19 cellular contexts compared by ENCODE assay signal in genomic region chr11:85620243-85620642, GRCh38. TPM values are rescaled to one million over a fixed set of nuclear protein-coding genes. Genes with fewer than 3 reads are reported as not detected.
A peak's percentile ranks its signal among the peaks of the same experiment; 100 is the strongest.
DNase-seq lines count a peak whose midpoint lies in the region; ATAC-seq and TF ChIP-seq lines count a peak whose summit lies in the region.
"Had no signal": no experiment of that assay in that cellular context is flagged by ENCODE, and none has a peak within 500 bp of the region (broad histone marks: within the 10 kb centered on the region; RNA-seq: fewer than 3 reads in every experiment).

No MANE protein-coding gene starts in this region.

- 58 to 71% (median 66%) methylated on average over 3 of the region's 3 CpGs for whole genome bisulfite sequencing in heart left ventricle, 4 donors

- H3K9me3 ChIP-seq in lower lobe of right lung, result no peaks in the 10 kb centered on the region
- H3K9me3 ChIP-seq in upper lobe of right lung, result no peaks in the 10 kb centered on the region
- H3K9me3 ChIP-seq in heart left ventricle, result no peaks in the 10 kb centered on the region
- H3K9me3 ChIP-seq: A549, Caco-2, HAP-1 had no signal

- TF ChIP-seq POLR2A in heart left ventricle (IDR thresholded peaks at IDR 0.05), result no peak

- POLR2A ChIA-PET in activated CD4-positive, alpha-beta T cell treated with anti-CD3 and anti-CD28 coated beads for 36 hours (lab: Charles Lee), result no interaction called here

- H3K9me3 Mint-ChIP-seq in activated CD4-positive, alpha-beta T cell treated with anti-CD3 and anti-CD28 coated beads for 36 hours (ENCODE audit: low read depth), result no peaks in the 10 kb centered on the region
- no peaks in the 10 kb centered on the region for H3K9me3 Mint-ChIP-seq in activated T-helper 17 cell treated with anti-CD3 and anti-CD28 coated beads, Interleukin-2, amount 50 U/mL, for 72 hours
- H3K9me3 Mint-ChIP-seq: CD4-positive, alpha-beta T cell had no signal

- peak; percentile 26 for ATAC-seq in activated CD4-positive, alpha-beta T cell treated with anti-CD3 and anti-CD28 coated beads for 36 hours
- ATAC-seq in activated T-helper 17 cell treated with anti-CD3 and anti-CD28 coated beads, Interleukin-2, amount 50 U/mL, for 72 hours (replicated peaks), result peak; percentile 49
- ATAC-seq in lower lobe of right lung (peak in 1 of 2 donors; percentile 86), upper lobe of right lung (peak; percentile 69), HG03135 (IDR thresholded peaks at IDR 0.05; ENCODE audit: unreplicated experiment) (no peak), heart left ventricle (no peak)
- ATAC-seq: A549 had no signal

- H3K4me3 ChIP-seq in lower lobe of right lung, result no peak overlapping the region
- H3K4me3 ChIP-seq in upper lobe of right lung, result no peak overlapping the region
- H3K4me3 ChIP-seq in heart left ventricle, result no peak overlapping the region
- H3K4me3 ChIP-seq: A549, HAP-1 had no signal

- H3K4me3 Mint-ChIP-seq in activated CD4-positive, alpha-beta T cell treated with anti-CD3 and anti-CD28 coated beads for 36 hours, result no peak overlapping the region
- H3K4me3 Mint-ChIP-seq in activated T-helper 17 cell treated with anti-CD3 and anti-CD28 coated beads, Interleukin-2, amount 50 U/mL, for 72 hours, result no peak overlapping the region
- H3K4me3 Mint-ChIP-seq: CD4-positive, alpha-beta T cell had no signal

- CTCF ChIA-PET in activated CD4-positive, alpha-beta T cell treated with anti-CD3 and anti-CD28 coated beads for 36 hours (lab: Charles Lee), result interaction anchor here (0.7 to 0.9 kb wide), 2 partner anchors 31 to 47 kb away, joined by 3 read pairs; no protein-coding TSS in a partner anchor

- no peaks in the 10 kb centered on the region for H3K4me1 ChIP-seq in lower lobe of right lung
- H3K4me1 ChIP-seq in upper lobe of right lung, result no peaks in the 10 kb centered on the region
- H3K4me1 ChIP-seq in heart left ventricle, result peaks cover 0 to 6% (median 0%) of the 10 kb centered on the region in 12 donors
- H3K4me1 ChIP-seq: A549 had no signal

- intact Hi-C loops in activated CD4-positive, alpha-beta T cell treated with anti-CD3 and anti-CD28 coated beads for 36 hours (cut with DNase I, micrococcal nuclease), result loop anchor here (10.0 kb wide), 2 partner anchors 685 to 1185 kb away; partner anchors contain the start of genes HIKESHI (in 1 of the 2) and PRSS23 (in 1 of the 2)
- intact Hi-C loops in lower lobe of right lung (cut with DNase I), result no loop called here
- intact Hi-C loops in upper lobe of right lung (cut with DNase I), result no loop called here
- intact Hi-C loops in heart left ventricle (cut with DNase I), result no loop called here

- H3K27ac Mint-ChIP-seq in activated CD4-positive, alpha-beta T cell treated with anti-CD3 and anti-CD28 coated beads for 36 hours, result no peak overlapping the region
- no peak overlapping the region for H3K27ac Mint-ChIP-seq in activated T-helper 17 cell treated with anti-CD3 and anti-CD28 coated beads, Interleukin-2, amount 50 U/mL, for 72 hours
- H3K27ac Mint-ChIP-seq: CD4-positive, alpha-beta T cell had no signal

- peaks cover 3% of the 10 kb centered on the region for H3K27me3 Mint-ChIP-seq in activated CD4-positive, alpha-beta T cell treated with anti-CD3 and anti-CD28 coated beads for 36 hours
- no peaks in the 10 kb centered on the region for H3K27me3 Mint-ChIP-seq in activated T-helper 17 cell treated with anti-CD3 and anti-CD28 coated beads, Interleukin-2, amount 50 U/mL, for 72 hours
- H3K27me3 Mint-ChIP-seq: CD4-positive, alpha-beta T cell had no signal

- no peak for DNase-seq in activated CD4-positive, alpha-beta T cell treated with anti-CD3 and anti-CD28 coated beads for 36 hours
- DNase-seq in activated CD4-positive, alpha-beta T cell treated with anti-CD3 and anti-CD28 coated beads, Interleukin-2, amount 50 U/mL, for 4 hours, result no peak
- no peak for DNase-seq in lower lobe of right lung
- DNase-seq in upper lobe of right lung, result no peak
- no peak for DNase-seq in NCI-H510A treated with DMSO at 0.1 percent for 48 hours (lab: John Stamatoyannopoulos, UW)
- no peak for DNase-seq in heart left ventricle
- DNase-seq: AML-193; Caco-2; CD4-positive, alpha-beta T cell; DMS79 treated with DMSO at 0.1 percent for 48 hours; GF-D8; IMR-90 had no signal

- no peaks in the 10 kb centered on the region for H3K27me3 ChIP-seq in lower lobe of right lung (ENCODE audit: low read depth)
- no peaks in the 10 kb centered on the region for H3K27me3 ChIP-seq in upper lobe of right lung
- H3K27me3 ChIP-seq in heart left ventricle, result no peaks in the 10 kb centered on the region

- H3K4me1 Mint-ChIP-seq in activated CD4-positive, alpha-beta T cell treated with anti-CD3 and anti-CD28 coated beads for 36 hours, result peaks cover 15% of the 10 kb centered on the region
- H3K4me1 Mint-ChIP-seq in activated T-helper 17 cell treated with anti-CD3 and anti-CD28 coated beads, Interleukin-2, amount 50 U/mL, for 72 hours, result no peaks in the 10 kb centered on the region

- H3K27ac ChIP-seq in lower lobe of right lung (peak overlapping the region; percentile 13), upper lobe of right lung (no peak overlapping the region), heart left ventricle (no peak overlapping the region)
- H3K27ac ChIP-seq: 22Rv1, A549, C4-2B, HL-60 had no signal

- H3K36me3 ChIP-seq in lower lobe of right lung, result no peaks in the 10 kb centered on the region
- H3K36me3 ChIP-seq in upper lobe of right lung, result no peaks in the 10 kb centered on the region
- H3K36me3 ChIP-seq in heart left ventricle, result peaks cover 0 to 6% (median 0%) of the 10 kb centered on the region in 9 donors
- H3K36me3 ChIP-seq: HAP-1 had no signal

- H3K36me3 Mint-ChIP-seq in activated CD4-positive, alpha-beta T cell treated with anti-CD3 and anti-CD28 coated beads for 36 hours (ENCODE audit: low read depth), result no peaks in the 10 kb centered on the region
- no peaks in the 10 kb centered on the region for H3K36me3 Mint-ChIP-seq in activated T-helper 17 cell treated with anti-CD3 and anti-CD28 coated beads, Interleukin-2, amount 50 U/mL, for 72 hours (ENCODE audit: low read depth)

- TF ChIP-seq CTCF in lower lobe of right lung (IDR thresholded peaks at IDR 0.05) (no peak), upper lobe of right lung (IDR thresholded peaks at IDR 0.05) (no peak), heart left ventricle (IDR thresholded peaks at IDR 0.05) (no peak)

RNA-seq across cellular contexts. Expression of gene DLG2, which starts 6.9 kb away (rescaled TPM):
- total RNA-seq in activated CD4-positive, alpha-beta T cell treated with anti-CD3 and anti-CD28 coated beads for 36 hours, result 1 to 10 TPM; 1.7 to 2.1 TPM
- 1 to 10 TPM; 1.5 to 1.9 TPM for total RNA-seq in activated T-helper 17 cell treated with anti-CD3 and anti-CD28 coated beads, Interleukin-2, amount 50 U/mL, for 72 hours
- total RNA-seq in lower lobe of right lung (7.2 TPM), upper lobe of right lung (9.7 TPM), heart left ventricle (10 to 100 TPM in 3 of 9 donors, 1 to 10 TPM in 6; 2.4 to 13.9 (median 9.0) TPM)
- 1 to 10 TPM; 2.5 TPM for polyA plus RNA-seq in heart left ventricle

RNA-seq across cellular contexts. Expression of gene TMEM126B, which starts 8.2 kb away (rescaled TPM):
- total RNA-seq in activated CD4-positive, alpha-beta T cell treated with anti-CD3 and anti-CD28 coated beads for 36 hours, result 10 to 100 TPM; 62.7 to 74.2 TPM
- total RNA-seq in activated T-helper 17 cell treated with anti-CD3 and anti-CD28 coated beads, Interleukin-2, amount 50 U/mL, for 72 hours, result 10 to 100 TPM; 48.9 to 64.9 TPM
- 49.6 TPM for total RNA-seq in lower lobe of right lung
- total RNA-seq in upper lobe of right lung, result 45.2 TPM
- 10 to 100 TPM; 42.7 to 58.4 (median 52.1) TPM for total RNA-seq in heart left ventricle
- 100 to 1,000 TPM in 1 of 2 donors, 10 to 100 TPM in 1; 71.6 to 129 TPM for polyA plus RNA-seq in heart left ventricle

RNA-seq across cellular contexts. Expression of gene TMEM126A, which starts 27.5 kb away (rescaled TPM):
- 10 to 100 TPM; 21.7 to 37.4 TPM for total RNA-seq in activated CD4-positive, alpha-beta T cell treated with anti-CD3 and anti-CD28 coated beads for 36 hours
- total RNA-seq in activated T-helper 17 cell treated with anti-CD3 and anti-CD28 coated beads, Interleukin-2, amount 50 U/mL, for 72 hours, result 10 to 100 TPM; 28.4 to 56.4 TPM
- total RNA-seq in lower lobe of right lung, result 26.9 TPM
- 26.1 TPM for total RNA-seq in upper lobe of right lung
- total RNA-seq in heart left ventricle, result 10 to 100 TPM; 36.3 to 77.9 (median 63.6) TPM
- 100 to 1,000 TPM in 1 of 2 donors, 10 to 100 TPM in 1; 90.2 to 209 TPM for polyA plus RNA-seq in heart left ventricle

RNA-seq across cellular contexts. Expression of gene CREBZF, which starts 44.7 kb away (rescaled TPM):
- total RNA-seq in activated CD4-positive, alpha-beta T cell treated with anti-CD3 and anti-CD28 coated beads for 36 hours, result 10 to 100 TPM; 30.4 to 35.9 TPM
- 10 to 100 TPM; 47.5 to 56.7 TPM for total RNA-seq in activated T-helper 17 cell treated with anti-CD3 and anti-CD28 coated beads, Interleukin-2, amount 50 U/mL, for 72 hours
- total RNA-seq in lower lobe of right lung (39.6 TPM), upper lobe of right lung (42.8 TPM), heart left ventricle (10 to 100 TPM; 11.8 to 17.8 (median 12.9) TPM)
- 10 to 100 TPM; 11.5 to 12.8 TPM for polyA plus RNA-seq in heart left ventricle

Comparison
In these comparisons a context has a peak if more than half of its experiments do, and no peak if none do; other contexts are left out.
1. ATAC-seq: peak in activated CD4-positive, alpha-beta T cell treated with anti-CD3 and anti-CD28 coated beads for 36 hours (single experiment), activated T-helper 17 cell treated with anti-CD3 and anti-CD28 coated beads, Interleukin-2, amount 50 U/mL, for 72 hours (single experiment) and upper lobe of right lung (single experiment); none in HG03135 (single experiment) and heart left ventricle (0 of 4).
2. intact Hi-C loops: an anchor here in activated CD4-positive, alpha-beta T cell treated with anti-CD3 and anti-CD28 coated beads for 36 hours (10.0 kb wide); none called in lower lobe of right lung, upper lobe of right lung and heart left ventricle.